12 cellular contexts compared by ENCODE assay signal in the genomic region with DNA sequence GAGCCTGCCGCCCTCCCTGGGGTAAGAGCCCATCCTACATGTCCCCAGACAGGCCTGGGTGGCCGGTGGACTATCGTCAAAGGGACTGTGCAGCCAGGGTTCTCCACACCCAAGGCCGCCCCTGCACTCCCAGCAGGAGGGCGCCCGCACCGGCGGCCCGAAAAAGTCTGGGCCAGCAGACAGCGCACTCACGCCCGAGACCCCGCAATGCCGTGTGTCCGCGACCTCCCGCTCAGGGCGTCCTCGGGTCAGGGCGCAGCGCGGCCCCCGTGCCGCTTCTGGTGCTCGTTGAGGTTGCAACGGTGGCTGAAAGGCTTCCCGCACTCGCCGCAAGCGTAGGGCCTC. TPM values are rescaled to one million over a fixed set of nuclear protein-coding genes. Genes with fewer than 3 reads are reported as not detected.
DNase-seq lines count a peak whose midpoint lies in the region; TF ChIP-seq lines count a peak whose summit lies in the region.
"Had no signal": no experiment of that assay in that cellular context is flagged by ENCODE, and none has a peak within 500 bp of the region (broad histone marks: within the 10 kb centered on the region; RNA-seq: fewer than 3 reads in every experiment).

No MANE protein-coding gene starts in this region.

- H3K4me3 Mint-ChIP-seq in CD14-positive monocyte: peak overlapping the region; percentile 50 to 76

- H3K9me3 ChIP-seq in Peyer's patch (no peaks in the 10 kb centered on the region), skeletal muscle tissue (ENCODE audit: control insufficient read depth in 3 of 3, low read length in 3 of 3) (no peaks in the 10 kb centered on the region)

- H3K4me1 Mint-ChIP-seq in CD14-positive monocyte: peaks cover 14% of the 10 kb centered on the region

- H3K9me3 Mint-ChIP-seq in CD14-positive monocyte: peaks cover 0 to 17% (median 0%) of the 10 kb centered on the region in 7 donors

- H3K4me1 ChIP-seq in Peyer's patch: peaks cover 0 to 18% (median 11%) of the 10 kb centered on the region in 4 donors
- H3K4me1 ChIP-seq in skeletal muscle tissue (ENCODE audit: control insufficient read depth in 3 of 3, insufficient read depth in 3 of 3, low read length in 3 of 3): peaks cover 13 to 24% (median 20%) of the 10 kb centered on the region in 3 donors

- WGBS in lower leg skin, 2 donors: 45 to 61% methylated on average over 4 to 11 of the region's 30 CpGs

- TF ChIP-seq CTCF in CD14-positive monocyte (IDR thresholded peaks at IDR 0.05): no peak
- no peak for TF ChIP-seq CTCF in Peyer's patch (IDR thresholded peaks at IDR 0.05)
- TF ChIP-seq CTCF in foreskin fibroblast (IDR thresholded peaks at IDR 0.05; ENCODE audit: low read depth, low read length): no peak
- TF ChIP-seq CTCF in lower leg skin (IDR thresholded peaks at IDR 0.05): no peak

- H3K27ac ChIP-seq in Peyer's patch (no peak overlapping the region), skeletal muscle tissue (ENCODE audit: low read depth, low read length) (no peak overlapping the region)

- H3K27me3 Mint-ChIP-seq in CD14-positive monocyte (ENCODE audit: low read depth in 3 of 3): peaks cover 26 to 42% (median 32%) of the 10 kb centered on the region in 3 donors

- intact Hi-C loops in CD14-positive monocyte (cut with micrococcal nuclease) (no loop called here), lower leg skin (cut with DNase I; ENCODE audit: low total_unique reads) (no loop called here)

- no peaks in the 10 kb centered on the region for H3K36me3 ChIP-seq in Peyer's patch
- peaks cover 0 to 5% (median 0%) of the 10 kb centered on the region in 3 donors for H3K36me3 ChIP-seq in skeletal muscle tissue (ENCODE audit: control insufficient read depth in 3 of 3, insufficient read depth in 3 of 3, low read length in 3 of 3)

- DNase-seq in CD14-positive monocyte (ENCODE audit: low spot score) (no peak), Peyer's patch (no peak), foreskin fibroblast (no peak), lower leg skin (ENCODE audit: low spot score in 2 of 2) (no peak), A172 (ENCODE audit: low spot score) (no peak), OCI-M1 (lab: John Stamatoyannopoulos, UW) (no peak), iPS-NIHi11 (ENCODE audit: low spot score) (no peak)
- DNase-seq: mesenchymal stem cell, NCI-H1105, NCI-H526 treated with DMSO at 0.1 percent for 48 hours, SHP77 treated with DMSO at 0.1 percent for 48 hours had no signal

- H3K4me3 ChIP-seq in Peyer's patch (peak overlapping the region; percentile 19 to 40 (median 36)), foreskin fibroblast (ENCODE audit: low read depth in 1 of 2, low read length in 2 of 2) (peak overlapping the region; percentile 31 to 34), skeletal muscle tissue (ENCODE audit: low read length in 3 of 3) (peak overlapping the region; percentile 59 to 71 (median 60)), lower leg skin (ENCODE audit: low read depth, poor library complexity, severe bottlenecking) (no peak overlapping the region)

- no peaks in the 10 kb centered on the region for H3K27me3 ChIP-seq in Peyer's patch
- peaks cover 25 to 65% (median 53%) of the 10 kb centered on the region in 3 donors for H3K27me3 ChIP-seq in skeletal muscle tissue (ENCODE audit: control insufficient read depth in 3 of 3, insufficient read depth in 3 of 3, low read length in 3 of 3)

- H3K36me3 Mint-ChIP-seq in CD14-positive monocyte: peaks cover 2 to 7% of the 10 kb centered on the region in 2 donors

- peak overlapping the region in 2 of 3 donors; percentile 72 to 79 for H3K9ac ChIP-seq in skeletal muscle tissue (ENCODE audit: low read depth in 1 of 3, low read length in 3 of 3)

- TF ChIP-seq POLR2A in Peyer's patch (IDR thresholded peaks at IDR 0.05): no peak
- no peak for TF ChIP-seq POLR2A in lower leg skin (IDR thresholded peaks at IDR 0.05)

- no peak overlapping the region for H3K27ac Mint-ChIP-seq in CD14-positive monocyte

RNA-seq across cellular contexts. Expression of gene A1BG, which starts 2.6 kb away (rescaled TPM):
- 10 to 100 TPM; 30.2 to 54.5 TPM for polyA plus RNA-seq in CD14-positive monocyte
- total RNA-seq in Peyer's patch (10 to 100 TPM in 1 of 4 donors, 1 to 10 TPM in 2, not detected in 1; 5.4 to 26.4 (median 8.3) TPM), skeletal muscle tissue (under 0.01 TPM), lower leg skin (10 to 100 TPM in 2 of 4 donors, 1 to 10 TPM in 2; 4.8 to 16.8 (median 9.2) TPM)
- 10.7 and 47.6 TPM in 2 replicates for total RNA-seq in A172 (2014; rRNA removed; shearing (Covaris generic))

RNA-seq across cellular contexts. Expression of gene ZNF497, which starts 6.7 kb away (rescaled TPM):
- under 1 TPM; 0.28 to 0.41 TPM for polyA plus RNA-seq in CD14-positive monocyte
- total RNA-seq in Peyer's patch (1 to 10 TPM in 2 of 4 donors, under 1 TPM in 1, not detected in 1; 0.70 to 4.4 (median 2.1) TPM), skeletal muscle tissue (2.1 TPM), lower leg skin (1 to 10 TPM; 1.4 to 3.1 (median 1.5) TPM)
- 1.7 and 2.4 TPM in 2 replicates for total RNA-seq in A172 (2014; rRNA removed; shearing (Covaris generic))

RNA-seq across cellular contexts. Expression of gene ZNF837, which starts 25.0 kb away (rescaled TPM):
- polyA plus RNA-seq in CD14-positive monocyte: under 1 TPM; 0.13 to 0.72 TPM
- total RNA-seq in Peyer's patch (10 to 100 TPM in 1 of 4 donors, 1 to 10 TPM in 3; 3.3 to 10.9 (median 7.7) TPM), skeletal muscle tissue (0.52 TPM), lower leg skin (10 to 100 TPM in 2 of 4 donors, 1 to 10 TPM in 2; 4.7 to 12.0 (median 8.5) TPM)
- 3.7 and 5.7 TPM in 2 replicates for total RNA-seq in A172 (2014; rRNA removed; shearing (Covaris generic))

RNA-seq across cellular contexts. Expression of gene ZSCAN22, which starts 29.1 kb away (rescaled TPM):
- polyA plus RNA-seq in CD14-positive monocyte: under 1 TPM; 0.58 to 0.99 TPM
- total RNA-seq in Peyer's patch (1 to 10 TPM; 2.5 to 4.6 (median 4.0) TPM), skeletal muscle tissue (2.6 TPM), lower leg skin (1 to 10 TPM; 4.8 to 7.7 (median 5.4) TPM)
- 4.0 and 4.1 TPM in 2 replicates for total RNA-seq in A172 (2014; rRNA removed; shearing (Covaris generic))

RNA-seq across cellular contexts. Expression of gene RPS5, which starts 31.2 kb away (rescaled TPM):
- polyA plus RNA-seq in CD14-positive monocyte: 100 to 1,000 TPM; 485 to 580 TPM
- total RNA-seq in Peyer's patch (1,000 to 10,000 TPM in 1 of 4 donors, 100 to 1,000 TPM in 3; 428 to 1,258 (median 517) TPM), skeletal muscle tissue (3,737 TPM), lower leg skin (1,000 to 10,000 TPM; 1,758 to 2,840 (median 2,497) TPM)
- total RNA-seq in A172 (2014; rRNA removed; shearing (Covaris generic)): 2,652 and 2,662 TPM in 2 replicates
